ENCODE assay signal across 1 cellular context in the genomic region with DNA sequence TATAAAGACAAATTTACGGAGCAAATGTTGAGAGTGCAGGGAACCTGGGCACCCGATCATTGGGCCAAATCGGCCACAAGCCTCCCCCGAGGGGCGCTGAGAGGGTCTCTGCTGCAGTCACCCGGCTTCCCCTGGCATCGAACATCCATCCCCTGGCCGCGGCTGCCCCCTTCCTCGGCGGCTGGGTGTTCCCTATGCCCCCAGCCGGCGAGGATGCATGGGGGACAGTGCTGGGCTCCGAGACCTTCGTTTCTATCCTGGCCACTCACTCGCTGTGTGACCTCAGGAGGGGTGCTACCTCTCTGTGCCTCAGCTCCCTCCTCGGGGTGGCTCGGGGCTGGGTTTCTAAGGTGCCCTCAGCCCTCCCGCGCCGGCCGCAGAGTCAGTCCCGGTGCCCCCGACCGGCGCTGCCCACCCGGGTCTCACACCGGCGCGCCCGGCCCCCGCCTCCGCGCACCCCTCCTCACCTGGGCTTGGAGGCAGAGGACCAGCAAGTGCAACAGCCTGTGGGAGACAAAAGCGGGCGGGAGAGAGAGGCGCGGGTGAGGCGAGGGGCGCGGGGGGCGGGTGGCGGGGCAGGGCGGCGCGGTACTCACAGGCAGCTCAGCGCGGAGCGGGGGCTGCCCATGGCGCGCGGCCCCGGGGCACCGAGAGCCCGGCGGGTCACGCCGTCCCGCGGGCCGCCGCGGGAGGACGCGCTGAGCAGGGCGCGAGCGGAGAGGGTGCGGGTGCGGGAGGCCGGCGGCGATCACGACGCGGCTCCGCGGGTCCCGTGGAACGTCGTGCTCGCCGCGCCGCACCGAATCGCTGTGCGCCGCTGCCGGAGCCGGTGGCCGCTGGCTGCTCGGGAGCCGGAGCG.
TF ChIP-seq lines count a peak whose summit lies in the region.

A gene with protein sequence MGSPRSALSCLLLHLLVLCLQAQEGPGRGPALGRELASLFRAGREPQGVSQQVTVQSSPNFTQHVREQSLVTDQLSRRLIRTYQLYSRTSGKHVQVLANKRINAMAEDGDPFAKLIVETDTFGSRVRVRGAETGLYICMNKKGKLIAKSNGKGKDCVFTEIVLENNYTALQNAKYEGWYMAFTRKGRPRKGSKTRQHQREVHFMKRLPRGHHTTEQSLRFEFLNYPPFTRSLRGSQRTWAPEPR (minus strand): TSS at position 842 of the 859 bp plus-strand sequence. CDS start 214 bp downstream, at position 628.

TF ChIP-seq in SK-N-SH, 30 proteins besides CTCF, POLR2A, EP300 and RAD21 (continued from another document):
- TF ChIP-seq, protein P1, sequence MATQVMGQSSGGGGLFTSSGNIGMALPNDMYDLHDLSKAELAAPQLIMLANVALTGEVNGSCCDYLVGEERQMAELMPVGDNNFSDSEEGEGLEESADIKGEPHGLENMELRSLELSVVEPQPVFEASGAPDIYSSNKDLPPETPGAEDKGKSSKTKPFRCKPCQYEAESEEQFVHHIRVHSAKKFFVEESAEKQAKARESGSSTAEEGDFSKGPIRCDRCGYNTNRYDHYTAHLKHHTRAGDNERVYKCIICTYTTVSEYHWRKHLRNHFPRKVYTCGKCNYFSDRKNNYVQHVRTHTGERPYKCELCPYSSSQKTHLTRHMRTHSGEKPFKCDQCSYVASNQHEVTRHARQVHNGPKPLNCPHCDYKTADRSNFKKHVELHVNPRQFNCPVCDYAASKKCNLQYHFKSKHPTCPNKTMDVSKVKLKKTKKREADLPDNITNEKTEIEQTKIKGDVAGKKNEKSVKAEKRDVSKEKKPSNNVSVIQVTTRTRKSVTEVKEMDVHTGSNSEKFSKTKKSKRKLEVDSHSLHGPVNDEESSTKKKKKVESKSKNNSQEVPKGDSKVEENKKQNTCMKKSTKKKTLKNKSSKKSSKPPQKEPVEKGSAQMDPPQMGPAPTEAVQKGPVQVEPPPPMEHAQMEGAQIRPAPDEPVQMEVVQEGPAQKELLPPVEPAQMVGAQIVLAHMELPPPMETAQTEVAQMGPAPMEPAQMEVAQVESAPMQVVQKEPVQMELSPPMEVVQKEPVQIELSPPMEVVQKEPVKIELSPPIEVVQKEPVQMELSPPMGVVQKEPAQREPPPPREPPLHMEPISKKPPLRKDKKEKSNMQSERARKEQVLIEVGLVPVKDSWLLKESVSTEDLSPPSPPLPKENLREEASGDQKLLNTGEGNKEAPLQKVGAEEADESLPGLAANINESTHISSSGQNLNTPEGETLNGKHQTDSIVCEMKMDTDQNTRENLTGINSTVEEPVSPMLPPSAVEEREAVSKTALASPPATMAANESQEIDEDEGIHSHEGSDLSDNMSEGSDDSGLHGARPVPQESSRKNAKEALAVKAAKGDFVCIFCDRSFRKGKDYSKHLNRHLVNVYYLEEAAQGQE (IDR thresholded peaks at IDR 0.05; ENCODE audit: low read depth, low read length) = no peak
- TF ChIP-seq, protein P2, sequence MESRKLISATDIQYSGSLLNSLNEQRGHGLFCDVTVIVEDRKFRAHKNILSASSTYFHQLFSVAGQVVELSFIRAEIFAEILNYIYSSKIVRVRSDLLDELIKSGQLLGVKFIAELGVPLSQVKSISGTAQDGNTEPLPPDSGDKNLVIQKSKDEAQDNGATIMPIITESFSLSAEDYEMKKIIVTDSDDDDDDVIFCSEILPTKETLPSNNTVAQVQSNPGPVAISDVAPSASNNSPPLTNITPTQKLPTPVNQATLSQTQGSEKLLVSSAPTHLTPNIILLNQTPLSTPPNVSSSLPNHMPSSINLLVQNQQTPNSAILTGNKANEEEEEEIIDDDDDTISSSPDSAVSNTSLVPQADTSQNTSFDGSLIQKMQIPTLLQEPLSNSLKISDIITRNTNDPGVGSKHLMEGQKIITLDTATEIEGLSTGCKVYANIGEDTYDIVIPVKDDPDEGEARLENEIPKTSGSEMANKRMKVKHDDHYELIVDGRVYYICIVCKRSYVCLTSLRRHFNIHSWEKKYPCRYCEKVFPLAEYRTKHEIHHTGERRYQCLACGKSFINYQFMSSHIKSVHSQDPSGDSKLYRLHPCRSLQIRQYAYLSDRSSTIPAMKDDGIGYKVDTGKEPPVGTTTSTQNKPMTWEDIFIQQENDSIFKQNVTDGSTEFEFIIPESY (IDR thresholded peaks at IDR 0.05; ENCODE audit: borderline replicate concordance, low read depth) = no peak
